In the genomic region with DNA sequence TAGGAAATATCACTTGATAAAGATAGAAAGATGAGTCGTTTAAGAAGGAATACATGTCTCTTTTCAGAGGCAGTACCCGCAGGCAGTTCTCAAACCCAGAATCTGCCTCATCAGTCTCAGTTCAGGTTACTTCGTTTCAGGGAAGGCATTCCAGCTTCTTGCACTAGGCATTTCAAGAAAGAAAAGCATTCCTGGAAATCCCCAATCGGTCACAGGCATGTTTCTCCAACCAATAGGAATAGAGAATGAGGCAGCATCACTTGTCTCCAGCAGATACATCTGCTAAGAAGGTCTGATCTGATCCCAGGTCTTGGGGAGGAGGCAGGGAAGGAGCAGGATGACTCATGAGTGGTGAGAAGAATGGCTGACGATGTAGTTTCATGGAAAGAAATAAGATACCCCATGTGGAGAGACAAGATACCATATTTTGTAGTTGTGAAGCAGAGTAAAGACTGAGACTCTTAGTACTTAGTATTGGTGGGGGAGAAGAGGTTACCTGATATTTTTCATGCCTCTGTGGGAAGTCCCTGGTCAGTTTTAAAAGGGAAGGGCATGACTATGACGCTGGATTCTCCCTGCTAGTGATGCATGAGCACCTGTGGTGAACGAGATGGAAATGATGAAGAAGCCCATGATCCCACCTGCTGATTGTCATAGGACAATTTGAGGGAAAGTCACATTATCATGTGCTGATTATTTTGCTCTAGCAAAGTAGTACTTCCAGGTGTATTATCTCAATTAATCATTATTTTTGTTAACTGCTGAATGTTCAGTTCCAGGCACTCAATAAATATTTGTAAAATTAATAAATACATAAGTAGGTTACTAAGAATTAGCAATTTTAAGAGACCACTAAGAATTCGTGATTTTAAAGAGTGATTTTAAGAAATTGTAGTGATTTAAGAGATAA, we compare ENCODE assay signal across 8 cellular contexts. TPM values are rescaled to one million over a fixed set of nuclear protein-coding genes. Genes with fewer than 3 reads are reported as not detected.
DNase-seq lines count a peak whose midpoint lies in the region; ATAC-seq and TF ChIP-seq lines count a peak whose summit lies in the region.

No MANE protein-coding gene starts in this region.

- no peak overlapping the region for H3K27ac Mint-ChIP-seq in activated naive CD8-positive, alpha-beta T cell treated with anti-CD3 and anti-CD28 coated beads for 36 hours

- TF ChIP-seq POLR2A in Peyer's patch (IDR thresholded peaks at IDR 0.05): no peak
- no peak for TF ChIP-seq POLR2A in prostate gland (IDR thresholded peaks at IDR 0.05)

- H3K36me3 ChIP-seq in Peyer's patch (no peaks in the 10 kb centered on the region), cardiac muscle cell (no peaks in the 10 kb centered on the region), prostate gland (no peaks in the 10 kb centered on the region)

- H3K9me3 ChIP-seq in Peyer's patch (no peaks in the 10 kb centered on the region), cardiac muscle cell (ENCODE audit: low read depth) (no peaks in the 10 kb centered on the region), prostate gland (no peaks in the 10 kb centered on the region)

- intact Hi-C loops in prostate gland (cut with DNase I): no loop called here

- H3K4me1 ChIP-seq in Peyer's patch: no peaks in the 10 kb centered on the region
- H3K4me1 ChIP-seq in cardiac muscle cell (ENCODE audit: low read depth): no peaks in the 10 kb centered on the region
- H3K4me1 ChIP-seq in prostate gland (replicated peaks): no peaks in the 10 kb centered on the region

- ATAC-seq in GM19397 (IDR thresholded peaks at IDR 0.05; ENCODE audit: unreplicated experiment) (peak; percentile 73), HG03439 (IDR thresholded peaks at IDR 0.05; ENCODE audit: unreplicated experiment) (peak; percentile 89)

- H3K27ac ChIP-seq in Peyer's patch: peak overlapping the region; percentile 52 to 84 (median 75)
- no peak overlapping the region for H3K27ac ChIP-seq in cardiac muscle cell
- no peak overlapping the region for H3K27ac ChIP-seq in prostate gland

- TF ChIP-seq CTCF in Peyer's patch (IDR thresholded peaks at IDR 0.05): no peak
- no peak for TF ChIP-seq CTCF in cardiac muscle cell (IDR thresholded peaks at IDR 0.05; ENCODE audit: low read depth, low read length)
- TF ChIP-seq CTCF in prostate gland (IDR thresholded peaks at IDR 0.05): no peak

- H3K4me3 ChIP-seq in Peyer's patch (peak overlapping the region in 1 of 4 donors; percentile 36), cardiac muscle cell (no peak overlapping the region), prostate gland (no peak overlapping the region)

- no peak overlapping the region for H3K4me3 Mint-ChIP-seq in activated naive CD8-positive, alpha-beta T cell treated with anti-CD3 and anti-CD28 coated beads for 36 hours

- peaks cover 15% of the 10 kb centered on the region for H3K4me1 Mint-ChIP-seq in activated naive CD8-positive, alpha-beta T cell treated with anti-CD3 and anti-CD28 coated beads for 36 hours

- 13% methylated on average over 8 of the region's 8 CpGs for WGBS in prostate gland

- peaks cover 2% of the 10 kb centered on the region for H3K9me3 Mint-ChIP-seq in activated naive CD8-positive, alpha-beta T cell treated with anti-CD3 and anti-CD28 coated beads for 36 hours

- H3K36me3 Mint-ChIP-seq in activated naive CD8-positive, alpha-beta T cell treated with anti-CD3 and anti-CD28 coated beads for 36 hours: peaks cover 2% of the 10 kb centered on the region

- DNase-seq in DMS153 treated with DMSO at 0.1 percent for 48 hours (lab: John Stamatoyannopoulos, UW; ENCODE audit: unreplicated experiment): peak; percentile 40
- DNase-seq in Peyer's patch: peak in 2 of 3 donors; percentile 61 to 71
- DNase-seq in activated naive CD8-positive, alpha-beta T cell treated with anti-CD3 and anti-CD28 coated beads for 36 hours: peak; percentile 46
- peak; percentile 84 to 95 for DNase-seq in cardiac muscle cell (ENCODE audit: low read depth in 1 of 2, low spot score in 1 of 2)
- peak; percentile 41 for DNase-seq in prostate gland (ENCODE audit: low spot score)
- no peak for DNase-seq in NCI-H524 treated with DMSO at 0.1 percent for 48 hours (lab: John Stamatoyannopoulos, UW)

- no peaks in the 10 kb centered on the region for H3K27me3 Mint-ChIP-seq in activated naive CD8-positive, alpha-beta T cell treated with anti-CD3 and anti-CD28 coated beads for 36 hours

- H3K27me3 ChIP-seq in Peyer's patch (no peaks in the 10 kb centered on the region), cardiac muscle cell (no peaks in the 10 kb centered on the region), prostate gland (replicated peaks; ENCODE audit: insufficient read depth) (no peaks in the 10 kb centered on the region)

RNA-seq across cellular contexts. Expression of gene HLA-DRB1, which starts 20.3 kb away (rescaled TPM):
- total RNA-seq in Peyer's patch (100 to 1,000 TPM in 2 of 4 donors, 10 to 100 TPM in 2; 49.8 to 260 (median 102) TPM), cardiac muscle cell (0.28 and 0.63 TPM in 2 replicates), prostate gland (10 to 100 TPM; 14.7 to 22.1 TPM)
- total RNA-seq in activated naive CD8-positive, alpha-beta T cell treated with anti-CD3 and anti-CD28 coated beads for 36 hours: 1 to 10 TPM; 4.2 to 5.1 TPM
- 0.74 and 1.1 TPM in 2 replicates for polyA plus RNA-seq in cardiac muscle cell

RNA-seq across cellular contexts. Expression of gene HLA-DQA1, which starts 27.2 kb away (rescaled TPM):
- total RNA-seq in Peyer's patch: 10 to 100 TPM in 1 of 4 donors, 1 to 10 TPM in 1, under 1 TPM in 1, not detected in 1; 0.67 to 36.3 (median 1.5) TPM
- 1 to 10 TPM; 4.4 to 5.3 TPM for total RNA-seq in activated naive CD8-positive, alpha-beta T cell treated with anti-CD3 and anti-CD28 coated beads for 36 hours
- not detected in 2 replicates for total RNA-seq in cardiac muscle cell
- 0.27 TPM in 1 of 2 replicates, not detected in the other for polyA plus RNA-seq in cardiac muscle cell
- 1 to 10 TPM; 2.4 to 3.7 TPM for total RNA-seq in prostate gland

RNA-seq across cellular contexts. Expression of gene HLA-DQB1, which starts 56.5 kb away (rescaled TPM):
- total RNA-seq in Peyer's patch (10 to 100 TPM in 1 of 4 donors, 1 to 10 TPM in 1, not detected in 2; 7.6 to 18.2 TPM), cardiac muscle cell (0.18 and 7.2 TPM in 2 replicates), prostate gland (1 to 10 TPM; 1.0 to 3.0 TPM)
- total RNA-seq in activated naive CD8-positive, alpha-beta T cell treated with anti-CD3 and anti-CD28 coated beads for 36 hours: 10 to 100 TPM; 13.9 to 17.5 TPM
- polyA plus RNA-seq in cardiac muscle cell: 0.54 and 0.75 TPM in 2 replicates

Comparison
In these comparisons a context has a peak if more than half of its experiments do, and no peak if none do; other contexts are left out.
1. H3K27ac ChIP-seq: peak in Peyer's patch (4 of 4); none in cardiac muscle cell (single experiment) and prostate gland (0 of 2).